ENCODE assay signal across 15 cellular contexts in the genomic region with DNA sequence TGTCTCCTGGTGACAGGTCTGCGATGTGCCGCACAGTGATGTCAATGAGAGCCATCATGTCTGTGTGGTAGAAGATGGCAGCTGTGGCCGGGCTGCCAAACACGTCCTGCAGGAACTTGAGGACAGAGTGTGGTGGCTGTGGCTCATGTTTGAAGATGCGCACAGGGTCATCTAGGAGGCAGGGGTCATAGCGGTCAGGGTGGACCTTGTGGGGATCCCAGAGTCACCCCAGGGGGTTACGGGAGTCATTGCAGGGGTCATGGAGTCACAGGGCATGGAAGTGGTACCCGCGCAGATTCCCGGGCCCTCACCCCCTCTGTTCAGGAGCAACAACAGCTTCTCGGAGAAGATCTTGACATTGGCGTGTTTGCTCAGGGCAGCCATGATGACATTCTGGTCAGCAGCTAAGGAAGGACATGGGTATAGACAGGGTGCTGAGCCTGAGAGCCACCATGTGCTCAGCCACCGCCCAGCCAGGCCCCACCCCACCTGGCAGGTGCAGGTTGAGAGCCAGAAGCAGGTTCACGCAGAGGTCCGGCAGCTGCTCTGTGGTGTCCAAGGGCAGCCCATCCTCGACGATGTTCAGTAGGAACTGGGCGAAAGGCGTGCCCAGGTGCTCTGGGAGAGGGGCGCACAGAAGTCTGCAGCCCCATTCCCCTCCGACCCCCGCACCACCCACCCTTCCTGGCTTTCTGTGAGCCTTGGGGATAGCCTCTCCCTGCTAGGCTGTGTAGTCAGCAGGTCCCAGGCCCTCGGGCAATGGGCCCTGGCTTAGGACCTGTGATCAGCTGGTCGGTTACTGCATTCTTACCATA. TPM values are rescaled to one million over a fixed set of nuclear protein-coding genes. Genes with fewer than 3 reads are reported as not detected.
"Had no signal": no experiment of that assay in that cellular context is flagged by ENCODE, and none has a peak within 500 bp of the region (broad histone marks: within the 10 kb centered on the region; RNA-seq: fewer than 3 reads in every experiment).

No MANE protein-coding gene starts in this region.

- H3K4me3 ChIP-seq: breast epithelium, hepatocyte, smooth muscle cell had no signal

- FAIRE-seq: kidney had no signal

- H3K4me2 ChIP-seq: hepatocyte, smooth muscle cell had no signal

- H3K27me3 ChIP-seq: breast epithelium, hepatocyte had no signal

- H2AFZ ChIP-seq: hepatocyte had no signal

- H3K36me3 ChIP-seq: breast epithelium had no signal

- ATAC-seq: activated CD4-positive, CD25-positive, alpha-beta regulatory T cell treated with anti-CD3 and anti-CD28 coated beads, Interleukin-2, amount 50 U/mL, for 24 hours; activated T-cell treated with anti-CD3 and anti-CD28 coated beads, Interleukin-2, amount 50 U/mL, for 72 hours; right cardiac atrium had no signal

- H3K27ac ChIP-seq: breast epithelium, hepatocyte had no signal

- DNase-seq: activated CD8-positive, alpha-beta memory T cell treated with anti-CD3 and anti-CD28 coated beads, Interleukin-2, amount 50 U/mL, for 4 hours; activated gamma-delta T cell treated with Interleukin-2 at 50 U/mL for 16 hours; activated T-cell treated with anti-CD3 and anti-CD28 coated beads, Interleukin-2, amount 50 U/mL, for 72 hours; endodermal cell; kidney; right cardiac atrium; substantia nigra had no signal

- H3K9me3 ChIP-seq: breast epithelium had no signal

RNA-seq across cellular contexts. Expression of a gene that starts 57.2 kb away (rescaled TPM):
- total RNA-seq: activated T-cell treated with anti-CD3 and anti-CD28 coated beads, Interleukin-2, amount 50 U/mL, for 72 hours; aorta; breast epithelium; hepatocyte; kidney; liver; mesothelial cell of epicardium; right cardiac atrium; smooth muscle cell had no signal
- polyA plus RNA-seq: esophagus, hepatocyte, liver, right cardiac atrium had no signal
